In the genomic region with DNA sequence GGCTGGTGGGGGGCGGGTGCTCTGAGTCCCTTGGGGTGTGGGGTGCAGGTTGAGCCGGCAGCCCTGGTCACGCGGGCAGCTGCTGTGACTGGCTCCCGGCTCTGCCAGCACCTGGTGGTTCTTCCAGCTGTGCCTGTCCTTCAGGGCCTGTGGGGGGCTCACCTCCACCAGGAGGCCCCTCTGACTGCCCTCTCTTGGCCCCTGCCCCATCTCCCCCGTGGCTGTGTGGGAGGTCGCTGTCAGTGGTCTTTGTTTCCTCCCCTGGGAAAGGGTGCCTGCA, we compare ENCODE assay signal across 10 cellular contexts.
DNase-seq lines count a peak whose midpoint lies in the region; TF ChIP-seq lines count a peak whose summit lies in the region.
"Had no signal": no experiment of that assay in that cellular context is flagged by ENCODE, and none has a peak within 500 bp of the region (broad histone marks: within the 10 kb centered on the region; RNA-seq: fewer than 3 reads in every experiment).

No MANE protein-coding gene starts in this region.

- peak overlapping the region; percentile 20; the same call in 1 of the 2 replicates for H3K4me2 ChIP-seq in OCI-LY3 (ENCODE audit: low read length)

- H3K4me3 ChIP-seq in OCI-LY3 (ENCODE audit: low read length) (no peak overlapping the region), epithelial cell of esophagus (ENCODE audit: low read length) (peak overlapping the region; percentile 74), mucosa of stomach (ENCODE audit: low read length) (peak overlapping the region; percentile 64), tibial artery (peak overlapping the region; percentile 86 to 89)

- intact Hi-C loops in tibial artery (cut with DNase I; ENCODE audit: low total_unique reads): loop anchor here (5.0 kb wide), 1 partner anchor 103 kb away; no protein-coding TSS in a partner anchor

- no peak overlapping the region for H3K9ac ChIP-seq in OCI-LY3 (ENCODE audit: low read length)
- peak overlapping the region; percentile 82 for H3K9ac ChIP-seq in mucosa of stomach (ENCODE audit: low read length)

- H3K9me3 ChIP-seq in OCI-LY3 (ENCODE audit: insufficient read depth, low read length): no peaks in the 10 kb centered on the region
- H3K9me3 ChIP-seq in mucosa of stomach (ENCODE audit: control insufficient read depth, low read length): no peaks in the 10 kb centered on the region
- H3K9me3 ChIP-seq in tibial artery: no peaks in the 10 kb centered on the region

- TF ChIP-seq CTCF in OCI-LY3 (IDR thresholded peaks at IDR 0.05; ENCODE audit: low read depth, low read length) (no peak), epithelial cell of esophagus (IDR thresholded peaks at IDR 0.05; ENCODE audit: insufficient read depth, low read depth, low read length, missing control alignments) (no peak), tibial artery (IDR thresholded peaks at IDR 0.05) (no peak)

- H3K36me3 ChIP-seq in OCI-LY3 (replicated peaks; ENCODE audit: low read depth, low read length): no peaks in the 10 kb centered on the region
- H3K36me3 ChIP-seq in mucosa of stomach (ENCODE audit: control insufficient read depth, insufficient read depth, low read length): no peaks in the 10 kb centered on the region
- H3K36me3 ChIP-seq in tibial artery: no peaks in the 10 kb centered on the region

- no peaks in the 10 kb centered on the region for H3K27me3 ChIP-seq in OCI-LY3 (ENCODE audit: low read depth, low read length)
- no peaks in the 10 kb centered on the region for H3K27me3 ChIP-seq in mucosa of stomach (ENCODE audit: control insufficient read depth, insufficient read depth, low read length)
- H3K27me3 ChIP-seq in tibial artery: no peaks in the 10 kb centered on the region

- DNase-seq in epithelial cell of esophagus (ENCODE audit: low read depth): peak; percentile 35
- no peak for DNase-seq in tibial artery
- no peak for DNase-seq in EL
- DNase-seq in NCI-H1092 (lab: John Stamatoyannopoulos, UW): no peak
- no peak for DNase-seq in stimulated activated CD4-positive, alpha-beta T cell treated with anti-CD3 and anti-CD28 coated beads, Interleukin-4, amount 100 ng/mL, for 24 hours
- DNase-seq in substantia nigra (lab: John Stamatoyannopoulos, UW): no peak
- DNase-seq: activated naive CD4-positive, alpha-beta T cell treated with anti-CD3 and anti-CD28 coated beads for 36 hours; NCI-H82 had no signal

- H3K79me2 ChIP-seq in OCI-LY3 (ENCODE audit: low read length): peaks cover 60% of the 10 kb centered on the region

- H3K4me1 ChIP-seq in OCI-LY3 (ENCODE audit: low read length) (peaks cover 36% of the 10 kb centered on the region), mucosa of stomach (ENCODE audit: control insufficient read depth, insufficient read depth, low read length) (peaks cover 78% of the 10 kb centered on the region), tibial artery (peaks cover 5 to 84% (median 78%) of the 10 kb centered on the region in 4 donors)

- no peak overlapping the region for H2AFZ ChIP-seq in OCI-LY3 (ENCODE audit: low read depth, low read length)

- H3K27ac ChIP-seq in OCI-LY3 (ENCODE audit: low read length) (no peak overlapping the region), tibial artery (peak overlapping the region; percentile 84 to 94), substantia nigra (ENCODE audit: low read depth, low read length, poor library complexity, severe bottlenecking) (no peak overlapping the region)

- peaks cover 74% of the 10 kb centered on the region for H4K20me1 ChIP-seq in OCI-LY3 (ENCODE audit: insufficient read depth, low read length)

Comparison
In these comparisons a context has a peak if more than half of its experiments do, and no peak if none do; other contexts are left out.
1. H3K27ac ChIP-seq: peak in tibial artery (2 of 2); none in OCI-LY3 (single experiment) and substantia nigra (single experiment).